25 cellular contexts compared by ENCODE assay signal in the genomic region with DNA sequence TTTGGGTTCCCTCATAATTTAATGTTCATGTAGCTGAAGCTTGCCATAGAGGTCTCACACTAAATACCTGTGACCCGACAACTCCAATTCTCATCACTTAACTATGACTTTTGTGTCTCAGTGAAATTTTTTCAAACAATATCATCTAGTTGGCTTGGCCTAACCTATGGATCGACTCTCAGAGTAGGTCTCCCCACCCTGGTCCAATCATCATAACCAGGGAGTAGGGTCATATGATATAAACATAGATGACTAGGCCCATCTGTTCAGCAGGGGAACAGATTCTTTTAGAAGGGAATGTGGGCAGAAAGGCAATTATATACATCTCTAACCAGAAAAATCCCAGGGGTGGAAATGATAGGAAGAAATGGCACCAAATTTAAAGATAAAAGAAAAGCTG.
DNase-seq lines count a peak whose midpoint lies in the region; ATAC-seq and TF ChIP-seq lines count a peak whose summit lies in the region.
"Had no signal": no experiment of that assay in that cellular context is flagged by ENCODE, and none has a peak within 500 bp of the region (broad histone marks: within the 10 kb centered on the region; RNA-seq: fewer than 3 reads in every experiment).

No MANE protein-coding gene starts in this region.

- no peak for ATAC-seq in activated T-cell treated with anti-CD3 and anti-CD28 coated beads, Interleukin-2, amount 50 U/mL, for 4 hours
- ATAC-seq in DND-41 (ENCODE audit: insufficient read depth, low read depth), result no peak
- no peak for ATAC-seq in Panc1
- no peak for ATAC-seq in HG03159 (IDR thresholded peaks at IDR 0.05; ENCODE audit: unreplicated experiment)

- intact Hi-C loops in Panc1 (cut with micrococcal nuclease; ENCODE audit: unreplicated experiment), result no loop called here

- peak overlapping the region; percentile 32 for H3K27ac Mint-ChIP-seq in activated T-cell treated with anti-CD3 and anti-CD28 coated beads, Interleukin-2, amount 50 U/mL, for 24 hours
- H3K27ac Mint-ChIP-seq in neural crest cell (ENCODE audit: unreplicated experiment), result peak overlapping the region; percentile 13
- H3K27ac Mint-ChIP-seq: immature natural killer cell had no signal

- CTCF ChIA-PET in Panc1 (lab: Charles Lee), result interaction anchor here (0.7 kb wide), 1 partner anchor 136 kb away, joined by 4 read pairs; no protein-coding TSS in a partner anchor

- peaks cover 21% of the 10 kb centered on the region for H3K79me2 ChIP-seq in DND-41 (ENCODE audit: insufficient read depth, low read length)

- H2AFZ ChIP-seq in DND-41 (ENCODE audit: low read depth, low read length), result no peak overlapping the region

- no peaks in the 10 kb centered on the region for H4K20me1 ChIP-seq in DND-41 (ENCODE audit: insufficient read depth, low read length)

- H3K4me1 ChIP-seq in DND-41 (ENCODE audit: insufficient read depth, low read length), result peaks cover 92% of the 10 kb centered on the region
- peaks cover 4% of the 10 kb centered on the region; the same call in 1 of the 2 replicates for H3K4me1 ChIP-seq in Panc1 (ENCODE audit: control insufficient read depth, insufficient read depth, low read length)
- H3K4me1 ChIP-seq: breast epithelium, vagina had no signal

- H3K36me3 ChIP-seq in DND-41 (ENCODE audit: insufficient read depth, low read length), result no peaks in the 10 kb centered on the region
- no peaks in the 10 kb centered on the region for H3K36me3 ChIP-seq in Panc1 (ENCODE audit: control insufficient read depth, insufficient read depth, low read length)
- H3K36me3 ChIP-seq: breast epithelium, left lung, ovary, SJSA1, thoracic aorta, vagina had no signal

- peaks cover 73% of the 10 kb centered on the region for H3K4me1 Mint-ChIP-seq in activated T-cell treated with anti-CD3 and anti-CD28 coated beads, Interleukin-2, amount 50 U/mL, for 24 hours (ENCODE audit: low read depth)
- peaks cover 56% of the 10 kb centered on the region for H3K4me1 Mint-ChIP-seq in activated T-cell treated with anti-CD3 and anti-CD28 coated beads, Interleukin-2, amount 50 U/mL, for 4 hours (ENCODE audit: low read depth)
- no peaks in the 10 kb centered on the region for H3K4me1 Mint-ChIP-seq in neural crest cell

- no peak overlapping the region for H3K9ac ChIP-seq in DND-41 (ENCODE audit: low read depth, low read length)

- no peaks in the 10 kb centered on the region for H3K27me3 Mint-ChIP-seq in activated T-cell treated with anti-CD3 and anti-CD28 coated beads, Interleukin-2, amount 50 U/mL, for 24 hours
- no peaks in the 10 kb centered on the region for H3K27me3 Mint-ChIP-seq in activated T-cell treated with anti-CD3 and anti-CD28 coated beads, Interleukin-2, amount 50 U/mL, for 4 hours (ENCODE audit: low read depth)
- H3K27me3 Mint-ChIP-seq in neural crest cell (ENCODE audit: low read depth), result no peaks in the 10 kb centered on the region

- no TSS peak for BruUV-seq in Panc1 (replicated peaks; lab: Mats Ljungman, UMichigan)

- TF ChIP-seq CTCF in DND-41 (IDR thresholded peaks at IDR 0.05; ENCODE audit: borderline replicate concordance, extremely low read depth, low read length, poor library complexity, severe bottlenecking) (no peak), Panc1 (IDR thresholded peaks at IDR 0.05) (no peak), neural crest cell (conservative IDR thresholded peaks at IDR 0.05) (no peak)

- H3K9me3 ChIP-seq in DND-41 (ENCODE audit: insufficient read depth, low read length, severe bottlenecking), result no peaks in the 10 kb centered on the region
- no peaks in the 10 kb centered on the region for H3K9me3 ChIP-seq in Panc1 (ENCODE audit: control insufficient read depth, insufficient read depth, low read depth, low read length)
- H3K9me3 ChIP-seq: breast epithelium, left lung, ovary, SJSA1, thoracic aorta, vagina had no signal

- H3K4me3 ChIP-seq in DND-41 (ENCODE audit: low read depth in 1 of 2, low read length in 2 of 2), result no peak overlapping the region
- no peak overlapping the region for H3K4me3 ChIP-seq in Panc1 (ENCODE audit: low read depth in 2 of 2, low read length in 2 of 2)
- H3K4me3 ChIP-seq: breast epithelium, left lung, ovary, SJSA1, smooth muscle cell, thoracic aorta, vagina had no signal

- no peak for DNase-seq in activated T-cell treated with anti-CD3 and anti-CD28 coated beads, Interleukin-2, amount 50 U/mL, for 24 hours
- DNase-seq in activated T-cell treated with anti-CD3 and anti-CD28 coated beads, Interleukin-2, amount 50 U/mL, for 4 hours, result no peak
- no peak for DNase-seq in DND-41
- no peak for DNase-seq in Panc1 (ENCODE audit: low read depth, low spot score)
- no peak for DNase-seq in neural crest cell (ENCODE audit: low read depth, low spot score)
- no peak for DNase-seq in stimulated activated CD4-positive, alpha-beta T cell treated with anti-CD3 and anti-CD28 coated beads, Interleukin-2, amount 100 ng/mL, for 24 hours
- DNase-seq in glomerular visceral epithelial cell (ENCODE audit: extremely low spot score), result no peak
- DNase-seq: ACHN; activated CD4-positive, alpha-beta T cell treated with anti-CD3 and anti-CD28 coated beads, Interleukin-2, amount 50 U/mL, for 1 hour; activated CD8-positive, alpha-beta memory T cell treated with anti-CD3 and anti-CD28 coated beads, Interleukin-2, amount 50 U/mL, for 48 hours; amniotic stem cell; effector CD8-positive, alpha-beta T cell; immature natural killer cell; left lung; MV-4-11; NCI-H526 treated with DMSO at 0.1 percent for 48 hours; ovary; T-helper 2 cell had no signal

- H3K36me3 Mint-ChIP-seq in activated T-cell treated with anti-CD3 and anti-CD28 coated beads, Interleukin-2, amount 50 U/mL, for 24 hours (ENCODE audit: low read depth), result peaks cover 6% of the 10 kb centered on the region
- H3K36me3 Mint-ChIP-seq in activated T-cell treated with anti-CD3 and anti-CD28 coated beads, Interleukin-2, amount 50 U/mL, for 4 hours (ENCODE audit: insufficient read depth), result no peaks in the 10 kb centered on the region
- H3K36me3 Mint-ChIP-seq in neural crest cell (ENCODE audit: low read depth), result peaks cover 3% of the 10 kb centered on the region

- H3K4me3 Mint-ChIP-seq in activated T-cell treated with anti-CD3 and anti-CD28 coated beads, Interleukin-2, amount 50 U/mL, for 24 hours, result no peak overlapping the region
- no peak overlapping the region for H3K4me3 Mint-ChIP-seq in activated T-cell treated with anti-CD3 and anti-CD28 coated beads, Interleukin-2, amount 50 U/mL, for 4 hours
- no peak overlapping the region for H3K4me3 Mint-ChIP-seq in neural crest cell
- H3K4me3 Mint-ChIP-seq: immature natural killer cell had no signal

- peak overlapping the region; percentile 84 for H3K27ac ChIP-seq in DND-41 (ENCODE audit: low read length)
- peak overlapping the region; percentile 39; the same call in 1 of the 2 replicates for H3K27ac ChIP-seq in Panc1 (ENCODE audit: low read length)
- H3K27ac ChIP-seq: breast epithelium, C4-2B, left lung, ovary, SJSA1, thoracic aorta, vagina had no signal

- POLR2A ChIA-PET in Panc1 (lab: Charles Lee), result no interaction called here

- peaks cover 3% of the 10 kb centered on the region for H3K9me3 Mint-ChIP-seq in activated T-cell treated with anti-CD3 and anti-CD28 coated beads, Interleukin-2, amount 50 U/mL, for 24 hours
- no peaks in the 10 kb centered on the region for H3K9me3 Mint-ChIP-seq in activated T-cell treated with anti-CD3 and anti-CD28 coated beads, Interleukin-2, amount 50 U/mL, for 4 hours
- peaks cover 4% of the 10 kb centered on the region for H3K9me3 Mint-ChIP-seq in neural crest cell
- H3K9me3 Mint-ChIP-seq: immature natural killer cell had no signal

- in situ Hi-C loops in Panc1 (cut with HindIII; ENCODE audit: low pct_unique_long_range_greater_than_20kb, low sequenced_read_pairs), result no loop called here

- no peaks in the 10 kb centered on the region for H3K27me3 ChIP-seq in DND-41 (ENCODE audit: insufficient read depth, low read length, poor library complexity)
- H3K27me3 ChIP-seq in Panc1 (ENCODE audit: control insufficient read depth, insufficient read depth, low read length), result no peaks in the 10 kb centered on the region
- H3K27me3 ChIP-seq: breast epithelium, left lung, ovary, SJSA1, vagina had no signal

- no peak overlapping the region for H3K4me2 ChIP-seq in DND-41 (ENCODE audit: insufficient read depth, low read length)
- H3K4me2 ChIP-seq: smooth muscle cell had no signal
